In genomic region chr1:15141933-15142647, GRCh38 we compare ENCODE assay signal across 12 cellular contexts. TPM values are rescaled to one million over a fixed set of nuclear protein-coding genes. Genes with fewer than 3 reads are reported as not detected.
DNase-seq lines count a peak whose midpoint lies in the region; ATAC-seq and TF ChIP-seq lines count a peak whose summit lies in the region.
"Had no signal": no experiment of that assay in that cellular context is flagged by ENCODE, and none has a peak within 500 bp of the region (broad histone marks: within the 10 kb centered on the region; RNA-seq: fewer than 3 reads in every experiment).

No MANE protein-coding gene starts in this region.

- peaks cover 0 to 3% (median 0%) of the 10 kb centered on the region in 3 donors for H3K36me3 Mint-ChIP-seq in CD8-positive, alpha-beta memory T cell
- H3K36me3 Mint-ChIP-seq: natural killer cell; stimulated activated effector memory CD8-positive, alpha-beta T cell treated with anti-CD3 and anti-CD28 coated beads, Interleukin-12 subunit alpha, Interleukin-12 subunit beta, amount 100 ng/mL, for 72 hours had no signal

- H3K4me1 ChIP-seq in right atrium auricular region (no peaks in the 10 kb centered on the region), upper lobe of right lung (no peaks in the 10 kb centered on the region)
- H3K4me1 ChIP-seq in CD8-positive, alpha-beta memory T cell (ENCODE audit: insufficient read depth, low read length), result no peaks in the 10 kb centered on the region

- DNase-seq in Right ventricle myocardium inferior (ENCODE audit: missing footprints) (no peak), right atrium auricular region (ENCODE audit: low spot score) (no peak), fibroblast of pulmonary artery (ENCODE audit: low read depth) (peak; percentile 65), upper lobe of right lung (no peak)
- DNase-seq in CD8-positive, alpha-beta memory T cell, result no peak
- DNase-seq: natural killer cell, spleen had no signal

- TF ChIP-seq CTCF in right atrium auricular region (IDR thresholded peaks at IDR 0.05) (no peak), fibroblast of pulmonary artery (IDR thresholded peaks at IDR 0.05; ENCODE audit: low read length, missing control alignments) (peak; percentile 13), upper lobe of right lung (IDR thresholded peaks at IDR 0.05) (no peak)

- ATAC-seq in Right ventricle myocardium inferior (peak; percentile 73), SK-N-SH treated with all-trans-retinoic acid at 6 μM for 48 hours (peak; percentile 64), upper lobe of right lung (peak; percentile 31), HG03159 (IDR thresholded peaks at IDR 0.05; ENCODE audit: unreplicated experiment) (no peak), GM18861 (IDR thresholded peaks at IDR 0.05; ENCODE audit: unreplicated experiment) (no peak)
- ATAC-seq: natural killer cell; stimulated activated effector memory CD8-positive, alpha-beta T cell treated with anti-CD3 and anti-CD28 coated beads, Interleukin-12 subunit alpha, Interleukin-12 subunit beta, amount 100 ng/mL, for 72 hours had no signal

- peaks cover 0 to 2% (median 0%) of the 10 kb centered on the region in 5 donors for H3K9me3 Mint-ChIP-seq in CD8-positive, alpha-beta memory T cell
- H3K9me3 Mint-ChIP-seq: natural killer cell; stimulated activated effector memory CD8-positive, alpha-beta T cell treated with anti-CD3 and anti-CD28 coated beads, Interleukin-12 subunit alpha, Interleukin-12 subunit beta, amount 100 ng/mL, for 72 hours had no signal

- H3K27me3 Mint-ChIP-seq in CD8-positive, alpha-beta memory T cell, result peaks cover 20 to 61% of the 10 kb centered on the region in 2 donors

- no peak overlapping the region for H3K27ac Mint-ChIP-seq in CD8-positive, alpha-beta memory T cell
- H3K27ac Mint-ChIP-seq: natural killer cell; stimulated activated effector memory CD8-positive, alpha-beta T cell treated with anti-CD3 and anti-CD28 coated beads, Interleukin-12 subunit alpha, Interleukin-12 subunit beta, amount 100 ng/mL, for 72 hours had no signal

- H3K36me3 ChIP-seq in right atrium auricular region, result no peaks in the 10 kb centered on the region
- H3K36me3 ChIP-seq in upper lobe of right lung, result no peaks in the 10 kb centered on the region
- H3K36me3 ChIP-seq in CD8-positive, alpha-beta memory T cell (ENCODE audit: insufficient read depth, low read length), result no peaks in the 10 kb centered on the region
- H3K36me3 ChIP-seq: cardiac muscle cell, spleen had no signal

- H3K27me3 ChIP-seq in right atrium auricular region (no peaks in the 10 kb centered on the region), upper lobe of right lung (no peaks in the 10 kb centered on the region)
- H3K27me3 ChIP-seq in CD8-positive, alpha-beta memory T cell (ENCODE audit: insufficient read depth, low read length, poor library complexity, severe bottlenecking), result no peaks in the 10 kb centered on the region
- H3K27me3 ChIP-seq: cardiac muscle cell had no signal

- H3K4me3 Mint-ChIP-seq in CD8-positive, alpha-beta memory T cell, result no peak overlapping the region
- H3K4me3 Mint-ChIP-seq: natural killer cell; stimulated activated effector memory CD8-positive, alpha-beta T cell treated with anti-CD3 and anti-CD28 coated beads, Interleukin-12 subunit alpha, Interleukin-12 subunit beta, amount 100 ng/mL, for 72 hours had no signal

- CTCF ChIA-PET in CD8-positive, alpha-beta memory T cell (lab: Charles Lee), result no interaction called here

- no peak overlapping the region for H3K27ac ChIP-seq in right atrium auricular region
- no peak overlapping the region for H3K27ac ChIP-seq in upper lobe of right lung
- H3K27ac ChIP-seq in CD8-positive, alpha-beta memory T cell (ENCODE audit: low read depth, low read length), result no peak overlapping the region
- H3K27ac ChIP-seq: cardiac muscle cell, spleen had no signal

- intact Hi-C loops in Right ventricle myocardium inferior (cut with DNase I) (no loop called here), upper lobe of right lung (cut with DNase I) (no loop called here)

- H3K4me3 ChIP-seq in right atrium auricular region (no peak overlapping the region), fibroblast of pulmonary artery (replicated peaks; ENCODE audit: low read depth, low read length) (no peak overlapping the region), upper lobe of right lung (no peak overlapping the region)
- no peak overlapping the region for H3K4me3 ChIP-seq in CD8-positive, alpha-beta memory T cell (ENCODE audit: low read length)
- H3K4me3 ChIP-seq: cardiac muscle cell, spleen had no signal

- H3K4me1 Mint-ChIP-seq in CD8-positive, alpha-beta memory T cell, result no peaks in the 10 kb centered on the region
- H3K4me1 Mint-ChIP-seq: stimulated activated effector memory CD8-positive, alpha-beta T cell treated with anti-CD3 and anti-CD28 coated beads, Interleukin-12 subunit alpha, Interleukin-12 subunit beta, amount 100 ng/mL, for 72 hours had no signal

- no peaks in the 10 kb centered on the region for H3K9me3 ChIP-seq in right atrium auricular region
- no peaks in the 10 kb centered on the region for H3K9me3 ChIP-seq in upper lobe of right lung
- no peaks in the 10 kb centered on the region for H3K9me3 ChIP-seq in CD8-positive, alpha-beta memory T cell (ENCODE audit: low read length)
- H3K9me3 ChIP-seq: spleen had no signal

- POLR2A ChIA-PET in CD8-positive, alpha-beta memory T cell (lab: Charles Lee), result no interaction called here

TF ChIP-seq in SK-N-SH treated with all-trans-retinoic acid at 6 μM for 48 hours, 23 proteins besides CTCF, POLR2A, EP300 and RAD21:
- no peak for TF ChIP-seq ZC3H10 (CRISPR knock-in tag; IDR thresholded peaks at IDR 0.05)
- TF ChIP-seq TSHZ2 (CRISPR knock-in tag; IDR thresholded peaks at IDR 0.05), result no peak
- peak; percentile 33; the same call in 1 of the 2 replicates for TF ChIP-seq ISL1 (CRISPR knock-in tag; IDR thresholded peaks at IDR 0.05)
- TF ChIP-seq ZNF8 (CRISPR knock-in tag; IDR thresholded peaks at IDR 0.05), result no peak
- no peak for TF ChIP-seq GLIS3 (CRISPR knock-in tag; IDR thresholded peaks at IDR 0.05)
- peak; percentile 69; the same call in 1 of the 2 replicates for TF ChIP-seq PATZ1 (CRISPR knock-in tag; IDR thresholded peaks at IDR 0.05; ENCODE audit: borderline replicate concordance)
- no peak for TF ChIP-seq TOX (CRISPR knock-in tag; IDR thresholded peaks at IDR 0.05; ENCODE audit: borderline replicate concordance)
TF ChIP-seq in SK-N-SH treated with all-trans-retinoic acid at 6 μM for 48 hours: peak in this region for 2.

RNA-seq across cellular contexts. Expression of gene TMEM51, which starts 11.5 kb away (rescaled TPM):
- 4.7 TPM for total RNA-seq in Right ventricle myocardium inferior
- 1 to 10 TPM; 3.2 to 6.6 TPM for total RNA-seq in right atrium auricular region
- total RNA-seq in upper lobe of right lung, result 14.7 TPM
- total RNA-seq in CD8-positive, alpha-beta memory T cell, result under 1 TPM; 0.11 to 0.24 TPM
- polyA plus RNA-seq in CD8-positive, alpha-beta memory T cell, result not detected
- total RNA-seq: natural killer cell had no signal

Comparison
In these comparisons a context has a peak if more than half of its experiments do, and no peak if none do; other contexts are left out.
1. ATAC-seq: peak in Right ventricle myocardium inferior (single experiment), SK-N-SH treated with all-trans-retinoic acid at 6 μM for 48 hours (single experiment) and upper lobe of right lung (single experiment); none in HG03159 (single experiment) and GM18861 (single experiment).